2 cellular contexts compared by ENCODE assay signal in genomic region chr2:231589656-231590055, GRCh38.
TF ChIP-seq lines count a peak whose summit lies in the region.

No MANE protein-coding gene starts in this region.

TF ChIP-seq in IMR-90, 13 proteins besides CTCF, POLR2A, EP300 and RAD21:
- TF ChIP-seq NFE2L2 (IDR thresholded peaks at IDR 0.05; ENCODE audit: low read depth, low read length), result no peak
- no peak for TF ChIP-seq RFX5 (IDR thresholded peaks at IDR 0.05; ENCODE audit: low read depth, low read length)
- peak; percentile 96 for TF ChIP-seq MAFK (IDR thresholded peaks at IDR 0.05; ENCODE audit: low read depth, low read length)

TF ChIP-seq in H1, 55 proteins besides CTCF, POLR2A, EP300 and RAD21:
- TF ChIP-seq MAFK (IDR thresholded peaks at IDR 0.05; ENCODE audit: low read depth, low read length) (peak; percentile 93), JUND (IDR thresholded peaks at IDR 0.05; ENCODE audit: low read length) (no peak), TAF1 (IDR thresholded peaks at IDR 0.05; ENCODE audit: low read depth, low read length) (no peak), HDAC6 (IDR thresholded peaks at IDR 0.05; ENCODE audit: low read depth, low read length) (no peak), CREB1 (IDR thresholded peaks at IDR 0.05) (no peak)
